Comparison of ENCODE assay signal across 8 cellular contexts in the genomic region with DNA sequence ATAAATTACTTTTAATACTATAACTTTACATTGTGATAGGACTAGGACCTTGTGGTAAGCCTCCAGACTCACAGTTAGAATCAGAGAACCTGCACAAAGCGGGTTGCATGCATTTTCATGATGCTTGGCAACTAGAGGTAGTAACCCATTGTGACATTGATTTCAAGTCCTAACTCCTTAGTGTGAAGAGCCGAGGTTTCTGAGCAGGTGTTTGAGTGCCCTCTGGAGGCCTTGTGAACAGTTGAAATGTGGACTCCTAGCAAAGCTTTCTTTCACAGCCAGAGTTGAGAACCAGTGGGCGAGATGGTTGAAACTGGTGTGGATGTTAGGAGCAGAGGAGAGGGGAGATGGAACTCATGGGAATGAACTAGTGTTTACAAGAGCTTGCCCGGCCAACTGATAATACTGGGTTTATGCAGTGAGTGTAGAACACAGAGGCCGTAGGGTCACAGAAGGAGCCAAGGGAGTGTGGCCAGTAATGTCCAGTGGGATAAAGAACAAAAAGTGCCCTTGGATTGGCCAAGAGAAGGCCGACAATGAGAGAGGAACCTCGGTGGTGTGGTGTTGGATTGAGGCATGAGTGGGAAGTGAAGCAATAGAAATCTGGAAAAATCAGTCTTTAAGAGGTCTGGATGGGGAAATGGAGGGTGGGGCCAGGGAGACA. TPM values are rescaled to one million over a fixed set of nuclear protein-coding genes. Genes with fewer than 3 reads are reported as not detected.
DNase-seq lines count a peak whose midpoint lies in the region; ATAC-seq, FAIRE-seq and TF ChIP-seq lines count a peak whose summit lies in the region.

No MANE protein-coding gene starts in this region.

- CTCF ChIA-PET in AG04450 (lab: Charles Lee) (interaction anchor here (0.5 to 3.0 kb wide), 14 partner anchors 9 to 324 kb away, joined by 3 to 28 read pairs (median 6); a partner anchor contains a TSS), activated B cell treated with CpG ODN at 0.5 μM for 24 hours (lab: Charles Lee) (interaction anchor here (0.6 to 3.2 kb wide), 7 partner anchors 10 to 761 kb away, joined by 3 to 34 read pairs (median 4); no protein-coding TSS in a partner anchor)

- intact Hi-C loops in activated B cell treated with CpG ODN at 0.5 μM for 24 hours (cut with micrococcal nuclease), result loop anchor here (1.0 to 10.0 kb wide), 4 partner anchors 79 to 349 kb away; a partner anchor contains a TSS
- intact Hi-C loops in dorsolateral prefrontal cortex (cut with DNase I), result loop anchor here (5.0 to 10.0 kb wide), 4 partner anchors 77 to 182 kb away; no protein-coding TSS in a partner anchor

- POLR2A ChIA-PET in AG04450 (lab: Yijun Ruan, JAX), result no interaction called here
- POLR2A ChIA-PET in activated B cell treated with CpG ODN at 0.5 μM for 24 hours (lab: Charles Lee), result no interaction called here

- peak; percentile 66 for ATAC-seq in activated B cell treated with CpG ODN at 0.5 μM for 24 hours (ENCODE audit: low read depth)
- no peak for ATAC-seq in thoracic aorta (ENCODE audit: insufficient number of reproducible peaks, low FRiP score, low read depth)

- H3K4me3 Mint-ChIP-seq in activated B cell treated with CpG ODN at 0.5 μM for 24 hours, result no peak overlapping the region

- TF ChIP-seq CTCF in AG04450 (IDR thresholded peaks at IDR 0.05; ENCODE audit: low read depth, low read length) (peak; percentile 85), activated B cell treated with CpG ODN at 0.5 μM for 24 hours (IDR thresholded peaks at IDR 0.05) (no peak), dorsolateral prefrontal cortex (IDR thresholded peaks at IDR 0.05 in 54 of 56, conservative IDR thresholded peaks at IDR 0.05 in 2 of 56; ENCODE audit: low read depth in 1 of 56, partially characterized antibody in 56 of 56) (peak in 55 of 56 donors; percentile 26 to 83 (median 68)), thoracic aorta (IDR thresholded peaks at IDR 0.05) (peak; percentile 61)

- H3K36me3 ChIP-seq in thoracic aorta, result no peaks in the 10 kb centered on the region

- H3K9me3 ChIP-seq in AG04450 (ENCODE audit: control insufficient read depth, insufficient read depth, low read length) (no peaks in the 10 kb centered on the region), thoracic aorta (no peaks in the 10 kb centered on the region)

- FAIRE-seq in GM12892 (lab: Jason Lieb, UNC), result peak; percentile 86

- H3K36me3 Mint-ChIP-seq in activated B cell treated with CpG ODN at 0.5 μM for 24 hours (ENCODE audit: low read depth), result peaks cover 19% of the 10 kb centered on the region

- no peaks in the 10 kb centered on the region for H3K27me3 Mint-ChIP-seq in activated B cell treated with CpG ODN at 0.5 μM for 24 hours

- peaks cover 21% of the 10 kb centered on the region for H3K4me1 Mint-ChIP-seq in activated B cell treated with CpG ODN at 0.5 μM for 24 hours

- no peak for DNase-seq in AG04450 (ENCODE audit: low read depth, low spot score)
- peak; percentile 11 for DNase-seq in GM12892 (ENCODE audit: insufficient read length)
- DNase-seq in NCI-H2227 (lab: John Stamatoyannopoulos, UW; ENCODE audit: unreplicated experiment), result peak; percentile 71
- no peak for DNase-seq in activated B cell treated with CpG ODN at 0.5 μM for 24 hours
- DNase-seq in dorsolateral prefrontal cortex, result peak in 6 of 10 donors; percentile 30 to 69 (median 58)
- DNase-seq in medulla oblongata (ENCODE audit: extremely low spot score), result peak; percentile 91
- no peak for DNase-seq in thoracic aorta (ENCODE audit: low spot score)
- DNase-seq in NCI-H187 (lab: John Stamatoyannopoulos, UW), result no peak

- no peak overlapping the region for H3K27ac Mint-ChIP-seq in activated B cell treated with CpG ODN at 0.5 μM for 24 hours

- H3K9me3 Mint-ChIP-seq in activated B cell treated with CpG ODN at 0.5 μM for 24 hours, result no peaks in the 10 kb centered on the region

- H3K27ac ChIP-seq in AG04450 (ENCODE audit: low read depth, low read length), result no peak overlapping the region
- peak overlapping the region in 23 of 59 donors; percentile 1 to 70 (median 32) for H3K27ac ChIP-seq in dorsolateral prefrontal cortex
- H3K27ac ChIP-seq in thoracic aorta, result no peak overlapping the region

- no peak for TF ChIP-seq POLR2A in GM12892 (IDR thresholded peaks at IDR 0.05; ENCODE audit: low read depth, low read length)

- H3K4me3 ChIP-seq in AG04450 (ENCODE audit: low read depth, low read length), result no peak overlapping the region
- no peak overlapping the region for H3K4me3 ChIP-seq in dorsolateral prefrontal cortex
- H3K4me3 ChIP-seq in thoracic aorta, result no peak overlapping the region

- H3K27me3 ChIP-seq in AG04450 (ENCODE audit: control insufficient read depth, insufficient read depth, low read length) (no peaks in the 10 kb centered on the region), dorsolateral prefrontal cortex (no peaks in the 10 kb centered on the region), thoracic aorta (replicated peaks; ENCODE audit: insufficient read depth) (no peaks in the 10 kb centered on the region)

- peaks cover 0 to 6% of the 10 kb centered on the region in 2 donors for H3K4me1 ChIP-seq in thoracic aorta (ENCODE audit: control insufficient read depth in 1 of 2, low read depth in 2 of 2)

RNA-seq across cellular contexts. Expression of a gene that starts 10.9 kb away (rescaled TPM):
- polyA plus RNA-seq in AG04450 (2011; rRNA removed), result 60.1 and 66.6 TPM in 2 replicates
- polyA minus RNA-seq in AG04450 (2011; rRNA and poly(A)+ RNA removed), result 33.8 and 34.2 TPM in 2 replicates
- polyA plus RNA-seq in GM12892 (2012; ENCODE audit: missing spikeins), result 36.2 TPM
- total RNA-seq in activated B cell treated with CpG ODN at 0.5 μM for 24 hours (35.6 and 40.7 TPM in 2 replicates), dorsolateral prefrontal cortex (100 to 1,000 TPM in 99 of 120 experiments, 10 to 100 TPM in 21; 82.2 to 211 (median 117) TPM), thoracic aorta (10 to 100 TPM; 46.4 to 48.2 TPM)

RNA-seq across cellular contexts. Expression of a gene that starts 11.3 kb away (rescaled TPM):
- 52.2 and 63.4 TPM in 2 replicates for polyA plus RNA-seq in AG04450 (2011; rRNA removed)
- 32.1 and 38.4 TPM in 2 replicates for polyA minus RNA-seq in AG04450 (2011; rRNA and poly(A)+ RNA removed)
- polyA plus RNA-seq in GM12892 (2012; ENCODE audit: missing spikeins), result 3.8 TPM
- 21.5 and 23.7 TPM in 2 replicates for total RNA-seq in activated B cell treated with CpG ODN at 0.5 μM for 24 hours
- total RNA-seq in dorsolateral prefrontal cortex, result 100 to 1,000 TPM in 116 of 120 experiments, 10 to 100 TPM in 4; 89.7 to 184 (median 138) TPM
- 10 to 100 TPM; 34.4 to 58.9 TPM for total RNA-seq in thoracic aorta

Comparison
In these comparisons a context has a peak if more than half of its experiments do, and no peak if none do; other contexts are left out.
1. DNase-seq: peak in GM12892 (single experiment), NCI-H2227 (single experiment), dorsolateral prefrontal cortex (6 of 10) and medulla oblongata (single experiment); none in AG04450 (single experiment), activated B cell treated with CpG ODN at 0.5 μM for 24 hours (single experiment), thoracic aorta (single experiment) and NCI-H187 (0 of 2).